Comparison of ENCODE assay signal across 15 cellular contexts in genomic region chr18:31511098-31511497, GRCh38. TPM values are rescaled to one million over a fixed set of nuclear protein-coding genes. Genes with fewer than 3 reads are reported as not detected.
DNase-seq lines count a peak whose midpoint lies in the region; TF ChIP-seq lines count a peak whose summit lies in the region.
"Had no signal": no experiment of that assay in that cellular context is flagged by ENCODE, and none has a peak within 500 bp of the region (broad histone marks: within the 10 kb centered on the region; RNA-seq: fewer than 3 reads in every experiment).

No MANE protein-coding gene starts in this region.

- H3K36me3 ChIP-seq in OCI-LY1 (ENCODE audit: insufficient read depth, low read length) (no peaks in the 10 kb centered on the region), parathyroid adenoma (ENCODE audit: control insufficient read depth, insufficient read depth, low read length) (no peaks in the 10 kb centered on the region)

- H3K4me2 ChIP-seq in OCI-LY1 (ENCODE audit: low read length) (no peak overlapping the region), parathyroid adenoma (ENCODE audit: low read length) (peak overlapping the region; percentile 5)

- no peak overlapping the region for H3K27ac ChIP-seq in OCI-LY1 (ENCODE audit: low read depth, low read length, poor library complexity, severe bottlenecking)
- H3K27ac ChIP-seq in parathyroid adenoma = peak overlapping the region; percentile 59
- H3K27ac ChIP-seq: C4-2B had no signal

- no peaks in the 10 kb centered on the region for H3F3A ChIP-seq in OCI-LY1 (ENCODE audit: insufficient read depth, low read length)

- H3K9ac ChIP-seq in OCI-LY1 (ENCODE audit: low read length) (no peak overlapping the region), parathyroid adenoma (no peak overlapping the region)

- H2AFZ ChIP-seq in OCI-LY1 (ENCODE audit: low read length) = no peak overlapping the region
- no peak overlapping the region for H2AFZ ChIP-seq in parathyroid adenoma

- H3K4me1 ChIP-seq in OCI-LY1 (ENCODE audit: insufficient read depth, low read length, severe bottlenecking) (no peaks in the 10 kb centered on the region), parathyroid adenoma (peaks cover 44% of the 10 kb centered on the region)

- TF ChIP-seq CTCF in GM12875 (IDR thresholded peaks at IDR 0.05; ENCODE audit: borderline replicate concordance, insufficient read depth, low read depth, low read length) = peak; percentile 20; the same call in 1 of the 2 replicates
- peak; percentile 16; the same call in 1 of the 2 replicates for TF ChIP-seq CTCF in OCI-LY1 (IDR thresholded peaks at IDR 0.05; ENCODE audit: low read length)
- TF ChIP-seq CTCF in endothelial cell (IDR thresholded peaks at IDR 0.05; ENCODE audit: unreplicated experiment) = peak; percentile 27
- TF ChIP-seq CTCF in parathyroid adenoma (IDR thresholded peaks at IDR 0.05) = peak; percentile 20
- no peak for TF ChIP-seq CTCF in CD14-positive monocyte (IDR thresholded peaks at IDR 0.05)

- DNase-seq in endothelial cell (ENCODE audit: low spot score) (no peak), midbrain (lab: John Stamatoyannopoulos, UW) (no peak), CD14-positive monocyte (ENCODE audit: low spot score) (no peak)
- DNase-seq in effector CD4-positive, alpha-beta T cell = no peak
- no peak for DNase-seq in stimulated activated naive CD4-positive, alpha-beta T cell (lab: John Stamatoyannopoulos, UW)
- DNase-seq: activated CD8-positive, alpha-beta T cell treated with anti-CD3 and anti-CD28 coated beads, Interleukin-2, amount 10 ng/mL, durations not matched to agents 7 days and 5 days; activated naive CD4-positive, alpha-beta T cell treated with Interleukin-2 at 50 U/mL for 16 hours; NCI-H2171 treated with DMSO at 0.1 percent for 48 hours; retina; stimulated activated naive CD8-positive, alpha-beta T cell treated with anti-CD3 and anti-CD28 coated beads, Interleukin-15, amount 100 ng/mL, for 72 hours; T-helper 9 cell had no signal

- H3K27ac Mint-ChIP-seq in endothelial cell (ENCODE audit: unreplicated experiment) (no peak overlapping the region), CD14-positive monocyte (no peak overlapping the region)
- H3K27ac Mint-ChIP-seq: activated CD8-positive, alpha-beta T cell treated with anti-CD3 and anti-CD28 coated beads, Interleukin-2, amount 10 ng/mL, durations not matched to agents 7 days and 5 days; stimulated activated naive CD8-positive, alpha-beta T cell treated with anti-CD3 and anti-CD28 coated beads, Interleukin-15, amount 100 ng/mL, for 72 hours had no signal

- H3K27me3 Mint-ChIP-seq in endothelial cell (ENCODE audit: unreplicated experiment) = peaks cover 3% of the 10 kb centered on the region
- H3K27me3 Mint-ChIP-seq in CD14-positive monocyte (ENCODE audit: low read depth in 3 of 3) = peaks cover 0 to 1% (median 0%) of the 10 kb centered on the region in 3 donors

- H3K4me1 Mint-ChIP-seq in endothelial cell (ENCODE audit: unreplicated experiment) (peaks cover 14% of the 10 kb centered on the region), CD14-positive monocyte (no peaks in the 10 kb centered on the region)
- H3K4me1 Mint-ChIP-seq: stimulated activated naive CD8-positive, alpha-beta T cell treated with anti-CD3 and anti-CD28 coated beads, Interleukin-15, amount 100 ng/mL, for 72 hours had no signal

- H3K9me2 ChIP-seq in OCI-LY1 (ENCODE audit: low read depth, low read length) = no peaks in the 10 kb centered on the region

- H3K36me3 Mint-ChIP-seq in endothelial cell (ENCODE audit: low read depth, unreplicated experiment) (no peaks in the 10 kb centered on the region), CD14-positive monocyte (no peaks in the 10 kb centered on the region)

- intact Hi-C loops in CD14-positive monocyte (cut with micrococcal nuclease) = no loop called here

- H3K4me3 Mint-ChIP-seq in endothelial cell (ENCODE audit: unreplicated experiment) = no peak overlapping the region
- no peak overlapping the region for H3K4me3 Mint-ChIP-seq in CD14-positive monocyte
- H3K4me3 Mint-ChIP-seq: activated CD8-positive, alpha-beta T cell treated with anti-CD3 and anti-CD28 coated beads, Interleukin-2, amount 10 ng/mL, durations not matched to agents 7 days and 5 days; stimulated activated naive CD8-positive, alpha-beta T cell treated with anti-CD3 and anti-CD28 coated beads, Interleukin-15, amount 100 ng/mL, for 72 hours had no signal

- H3K4me3 ChIP-seq in GM12875 (ENCODE audit: low read depth, low read length) (no peak overlapping the region), OCI-LY1 (ENCODE audit: low read depth, low read length, poor library complexity, severe bottlenecking) (no peak overlapping the region), parathyroid adenoma (ENCODE audit: low read depth, low read length) (no peak overlapping the region)

- H3K9me3 ChIP-seq in OCI-LY1 (ENCODE audit: low read length) (no peaks in the 10 kb centered on the region), parathyroid adenoma (ENCODE audit: control insufficient read depth, low read length) (no peaks in the 10 kb centered on the region)

- H3K9me3 Mint-ChIP-seq in endothelial cell (ENCODE audit: unreplicated experiment) = no peaks in the 10 kb centered on the region
- peaks cover 0 to 2% (median 0%) of the 10 kb centered on the region in 7 donors for H3K9me3 Mint-ChIP-seq in CD14-positive monocyte
- H3K9me3 Mint-ChIP-seq: stimulated activated naive CD8-positive, alpha-beta T cell treated with anti-CD3 and anti-CD28 coated beads, Interleukin-15, amount 100 ng/mL, for 72 hours had no signal

- H4K20me1 ChIP-seq in OCI-LY1 (ENCODE audit: insufficient read depth, low read length) = no peaks in the 10 kb centered on the region

- H3K27me3 ChIP-seq in OCI-LY1 (ENCODE audit: insufficient read depth, low read length) (no peaks in the 10 kb centered on the region), parathyroid adenoma (ENCODE audit: control insufficient read depth, insufficient read depth, low read length) (no peaks in the 10 kb centered on the region)

- H3K79me2 ChIP-seq in OCI-LY1 (ENCODE audit: insufficient read depth, low read length) (no peaks in the 10 kb centered on the region), parathyroid adenoma (peaks cover 24% of the 10 kb centered on the region)

RNA-seq across cellular contexts. Expression of gene DSG2, which starts 13.1 kb away (rescaled TPM):
- 60.5 TPM for total RNA-seq in endothelial cell (ENCODE audit: unreplicated experiment)
- not detected for polyA plus RNA-seq in CD14-positive monocyte
